Comparison of ENCODE assay signal across 16 cellular contexts in the genomic region with DNA sequence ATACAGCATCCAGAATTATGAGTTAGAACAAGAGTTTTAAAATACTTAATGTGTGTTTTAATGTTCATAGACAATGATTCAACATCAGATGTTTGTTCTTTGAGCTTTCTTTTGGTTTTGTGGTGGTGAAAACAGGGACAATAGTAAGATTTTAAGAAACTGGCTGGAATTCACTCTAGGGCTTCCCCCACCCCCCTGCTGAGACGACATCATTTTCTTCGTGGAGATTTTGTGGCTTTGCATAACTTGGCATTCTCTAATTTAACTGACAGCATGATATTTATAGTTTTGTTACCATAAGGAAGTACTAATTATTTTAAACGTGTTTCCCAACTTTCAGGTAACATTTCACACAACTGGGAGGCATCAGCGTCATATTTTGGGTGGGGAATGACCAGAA.
"Had no signal": no experiment of that assay in that cellular context is flagged by ENCODE, and none has a peak within 500 bp of the region (broad histone marks: within the 10 kb centered on the region; RNA-seq: fewer than 3 reads in every experiment).

No MANE protein-coding gene starts in this region.

- H3K4me3 ChIP-seq: right atrium auricular region, thyroid gland had no signal

- H3K27ac Mint-ChIP-seq: activated CD4-positive, alpha-beta memory T cell treated with anti-CD3 and anti-CD28 coated beads, Interleukin-2, amount 10 ng/mL, durations not matched to agents 7 days and 5 days; activated CD4-positive, alpha-beta T cell treated with anti-CD3 and anti-CD28 coated beads for 36 hours; activated naive CD8-positive, alpha-beta T cell treated with anti-CD3 and anti-CD28 coated beads for 36 hours; naive B cell had no signal

- H3K27ac ChIP-seq: neutrophil, right atrium auricular region, thyroid gland, VCaP had no signal

- H3K27me3 Mint-ChIP-seq: activated CD4-positive, alpha-beta memory T cell treated with anti-CD3 and anti-CD28 coated beads, Interleukin-2, amount 10 ng/mL, durations not matched to agents 7 days and 5 days; activated naive CD8-positive, alpha-beta T cell treated with anti-CD3 and anti-CD28 coated beads for 36 hours had no signal

- H3K27me3 ChIP-seq: neutrophil, right atrium auricular region, thyroid gland had no signal

- DNase-seq: activated CD4-positive, alpha-beta memory T cell treated with anti-CD3 and anti-CD28 coated beads, Interleukin-2, amount 10 ng/mL, durations not matched to agents 7 days and 5 days; activated CD4-positive, alpha-beta T cell treated with anti-CD3 and anti-CD28 coated beads for 36 hours; activated gamma-delta T cell treated with Interleukin-2 at 50 U/mL for 16 hours; activated naive CD8-positive, alpha-beta T cell treated with anti-CD3 and anti-CD28 coated beads for 36 hours; activated T-cell treated with anti-CD3 and anti-CD28 coated beads, Interleukin-2, amount 50 U/mL, for 48 hours; cortex of kidney; effector CD8-positive, alpha-beta T cell; hippocampal formation; midbrain; naive B cell; posterior cingulate gyrus; small intestine; thyroid gland had no signal

- H3K4me1 ChIP-seq: thyroid gland had no signal

- ATAC-seq: activated CD4-positive, alpha-beta T cell treated with anti-CD3 and anti-CD28 coated beads for 36 hours had no signal

- H3K4me1 Mint-ChIP-seq: activated CD4-positive, alpha-beta memory T cell treated with anti-CD3 and anti-CD28 coated beads, Interleukin-2, amount 10 ng/mL, durations not matched to agents 7 days and 5 days; activated CD4-positive, alpha-beta T cell treated with anti-CD3 and anti-CD28 coated beads for 36 hours; activated naive CD8-positive, alpha-beta T cell treated with anti-CD3 and anti-CD28 coated beads for 36 hours; naive B cell had no signal

- H3K9me3 ChIP-seq: neutrophil, thyroid gland had no signal

- H3K4me3 Mint-ChIP-seq: activated CD4-positive, alpha-beta memory T cell treated with anti-CD3 and anti-CD28 coated beads, Interleukin-2, amount 10 ng/mL, durations not matched to agents 7 days and 5 days; activated CD4-positive, alpha-beta T cell treated with anti-CD3 and anti-CD28 coated beads for 36 hours; activated naive CD8-positive, alpha-beta T cell treated with anti-CD3 and anti-CD28 coated beads for 36 hours; naive B cell had no signal

- H3K36me3 ChIP-seq: neutrophil, right atrium auricular region, thyroid gland had no signal
